ENCODE assay signal across 8 cellular contexts in genomic region chr7:66627151-66627681, GRCh38. TPM values are rescaled to one million over a fixed set of nuclear protein-coding genes. Genes with fewer than 3 reads are reported as not detected.
A peak's percentile ranks its signal among the peaks of the same experiment; 100 is the strongest.
DNase-seq lines count a peak whose midpoint lies in the region; ATAC-seq and TF ChIP-seq lines count a peak whose summit lies in the region.

No MANE protein-coding gene starts in this region.

- H3K9me2 ChIP-seq in SU-DHL-6 (replicated peaks; ENCODE audit: insufficient read depth, low read length), result no peaks in the 10 kb centered on the region

- TF ChIP-seq CTCF in heart left ventricle (IDR thresholded peaks at IDR 0.05), result no peak
- TF ChIP-seq CTCF in SU-DHL-6 (IDR thresholded peaks at IDR 0.05; ENCODE audit: insufficient read depth, low read length, poor library complexity, severe bottlenecking), result no peak
- no peak for TF ChIP-seq CTCF in upper lobe of right lung (IDR thresholded peaks at IDR 0.05)

- peaks cover 21% of the 10 kb centered on the region for H3K79me2 ChIP-seq in SU-DHL-6 (ENCODE audit: insufficient read depth, low read length)

- H3K27ac ChIP-seq in heart left ventricle (peak overlapping the region in 4 of 12 donors; percentile 93 to 99 (median 97)), SU-DHL-6 (ENCODE audit: low read depth, low read length) (no peak overlapping the region), upper lobe of right lung (no peak overlapping the region)

- WGBS in heart left ventricle, 4 donors, result 48 to 66% (median 64%) methylated on average over 10 of the region's 10 CpGs

- H3K9me3 ChIP-seq in heart left ventricle (no peaks in the 10 kb centered on the region), SU-DHL-6 (ENCODE audit: insufficient read depth, low read length) (no peaks in the 10 kb centered on the region), upper lobe of right lung (no peaks in the 10 kb centered on the region)

- ATAC-seq in heart left ventricle (no peak), upper lobe of right lung (no peak), HG02981 (IDR thresholded peaks at IDR 0.05; ENCODE audit: unreplicated experiment) (no peak)

- DNase-seq in heart left ventricle, result peak in 1 of 5 donors; percentile 48
- DNase-seq in cardiac septum (ENCODE audit: low spot score), result no peak
- DNase-seq in iris pigment epithelial cell (ENCODE audit: low read depth), result peak; percentile 38
- no peak for DNase-seq in upper lobe of right lung
- no peak for DNase-seq in cortex of kidney (lab: John Stamatoyannopoulos, UW)
- DNase-seq in mesenteric fat pad (ENCODE audit: low spot score), result no peak

- H3K36me3 ChIP-seq in heart left ventricle (no peaks in the 10 kb centered on the region), SU-DHL-6 (ENCODE audit: low read length) (no peaks in the 10 kb centered on the region), upper lobe of right lung (no peaks in the 10 kb centered on the region)

- TF ChIP-seq POLR2A in heart left ventricle (IDR thresholded peaks at IDR 0.05), result no peak

- H3F3A ChIP-seq in SU-DHL-6 (ENCODE audit: insufficient read depth), result peaks cover 31% of the 10 kb centered on the region

- H3K4me1 ChIP-seq in heart left ventricle, result peaks cover 0 to 36% (median 16%) of the 10 kb centered on the region in 12 donors
- H3K4me1 ChIP-seq in upper lobe of right lung, result peaks cover 31% of the 10 kb centered on the region

- no peak overlapping the region; the same call in 1 of the 2 replicates for H3K9ac ChIP-seq in SU-DHL-6 (ENCODE audit: low read length)

- H3K27me3 ChIP-seq in heart left ventricle (no peaks in the 10 kb centered on the region), SU-DHL-6 (ENCODE audit: low read length) (no peaks in the 10 kb centered on the region), upper lobe of right lung (no peaks in the 10 kb centered on the region)

- H4K20me1 ChIP-seq in SU-DHL-6 (ENCODE audit: low read depth, low read length), result no peaks in the 10 kb centered on the region

- peak overlapping the region in 8 of 12 donors; percentile 59 to 99 (median 73) for H3K4me3 ChIP-seq in heart left ventricle
- no peak overlapping the region for H3K4me3 ChIP-seq in SU-DHL-6 (ENCODE audit: insufficient read depth, low read length, poor library complexity, severe bottlenecking)
- H3K4me3 ChIP-seq in upper lobe of right lung, result peak overlapping the region; percentile 71

- intact Hi-C loops in heart left ventricle (cut with DNase I), result loop anchor here in 1 of 10 donors (5.0 kb wide), 1 partner anchor 35 kb away; no protein-coding TSS in a partner anchor
- intact Hi-C loops in cardiac septum (cut with DNase I), result no loop called here
- intact Hi-C loops in upper lobe of right lung (cut with DNase I), result no loop called here

- peak overlapping the region; percentile 95 for H3K4me2 ChIP-seq in SU-DHL-6 (ENCODE audit: low read depth, low read length, poor library complexity, severe bottlenecking)

- H2AFZ ChIP-seq in SU-DHL-6 (ENCODE audit: low read depth, low read length, severe bottlenecking), result peak overlapping the region; percentile 8

RNA-seq across cellular contexts. Expression of gene KCTD7, which starts 1.5 kb away (rescaled TPM):
- 10 to 100 TPM in 5 of 9 donors, 1 to 10 TPM in 4; 4.1 to 13.9 (median 11.0) TPM for total RNA-seq in heart left ventricle
- polyA plus RNA-seq in heart left ventricle, result 10 to 100 TPM in 1 of 2 donors, 1 to 10 TPM in 1; 5.8 to 12.6 TPM
- total RNA-seq in cardiac septum, result 9.7 TPM
- 12.5 TPM for total RNA-seq in upper lobe of right lung
- total RNA-seq in mesenteric fat pad, result 7.9 TPM
